6 cellular contexts compared by ENCODE assay signal in the genomic region with DNA sequence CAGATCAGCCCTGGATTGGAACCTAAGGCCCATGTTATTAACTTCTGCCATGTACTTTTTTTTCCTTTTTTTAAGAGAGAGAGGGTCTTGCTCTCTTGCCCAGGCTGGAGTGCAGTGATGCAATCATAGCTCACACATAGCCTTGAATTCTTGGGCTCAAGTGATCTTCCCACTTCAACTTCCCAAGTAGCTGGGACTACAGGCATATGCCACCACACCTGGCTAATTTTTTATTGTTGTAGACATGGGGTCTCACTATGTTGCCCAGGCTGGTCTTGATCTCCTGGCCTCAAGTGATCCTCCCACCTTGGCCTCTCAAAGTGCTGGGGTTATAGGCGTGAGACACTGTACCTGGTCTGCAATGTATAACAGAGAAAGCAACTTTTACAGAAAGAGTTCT.
DNase-seq lines count a peak whose midpoint lies in the region; ATAC-seq and TF ChIP-seq lines count a peak whose summit lies in the region.
"Not testable (repeated sequence)": the region's sequence is repeated elsewhere in the genome, so short reads cannot be mapped to it uniquely, and the experiment has no call there.

No MANE protein-coding gene starts in this region.

- H3K4me3 ChIP-seq in HEK293 (ENCODE audit: low read depth, low read length) = not testable (repeated sequence)

- TF ChIP-seq CTCF in CD4-positive, alpha-beta T cell (IDR thresholded peaks at IDR 0.05); HEK293 (tag by site-specific recombination; IDR thresholded peaks at IDR 0.05); natural killer cell (IDR thresholded peaks at IDR 0.05): not testable (repeated sequence)

- H3K27me3 Mint-ChIP-seq in CD4-positive, alpha-beta T cell; T-helper 2 cell treated with Interferon-gamma antibody and Interleukin-4, amounts not matched to agents 5 μg/mL and 100 μg/mL, for 36 hours (ENCODE audit: low read depth); activated T-helper 17 cell treated with anti-CD3 and anti-CD28 coated beads, Interleukin-2, amount 50 U/mL, for 72 hours; immature natural killer cell (ENCODE audit: low read depth in 3 of 3); natural killer cell (ENCODE audit: low read depth in 2 of 2): not testable (repeated sequence)

- peak overlapping the region; percentile 15 for H3K27ac Mint-ChIP-seq in CD4-positive, alpha-beta T cell
- peak overlapping the region; percentile 20 for H3K27ac Mint-ChIP-seq in T-helper 2 cell treated with Interferon-gamma antibody and Interleukin-4, amounts not matched to agents 5 μg/mL and 100 μg/mL, for 36 hours
- peak overlapping the region; percentile 16 for H3K27ac Mint-ChIP-seq in activated T-helper 17 cell treated with anti-CD3 and anti-CD28 coated beads, Interleukin-2, amount 50 U/mL, for 72 hours
- H3K27ac Mint-ChIP-seq in immature natural killer cell = peak overlapping the region in 4 of 6 donors; percentile 55 to 62 (median 60)
- peak overlapping the region; percentile 43 to 75 for H3K27ac Mint-ChIP-seq in natural killer cell

- H3K27me3 ChIP-seq in CD4-positive, alpha-beta T cell (ENCODE audit: control insufficient read depth, insufficient read depth, low read length) = not testable (repeated sequence)

- H3K4me1 ChIP-seq in HEK293 (ENCODE audit: control insufficient read depth, insufficient read depth, low read length) = not testable (repeated sequence)

- POLR2A ChIA-PET in CD4-positive, alpha-beta T cell (lab: Charles Lee); HEK293 (lab: Yijun Ruan, JAX): not testable (repeated sequence)

- not testable (repeated sequence) for H3K9me3 Mint-ChIP-seq in CD4-positive, alpha-beta T cell; T-helper 2 cell treated with Interferon-gamma antibody and Interleukin-4, amounts not matched to agents 5 μg/mL and 100 μg/mL, for 36 hours; activated T-helper 17 cell treated with anti-CD3 and anti-CD28 coated beads, Interleukin-2, amount 50 U/mL, for 72 hours; immature natural killer cell; natural killer cell

- not testable (repeated sequence) for DNase-seq in CD4-positive, alpha-beta T cell; T-helper 2 cell treated with Interferon-gamma antibody and Interleukin-4, amounts not matched to agents 5 μg/mL and 100 μg/mL, for 36 hours (ENCODE audit: low spot score); immature natural killer cell; natural killer cell

- H3K4me3 Mint-ChIP-seq in CD4-positive, alpha-beta T cell; T-helper 2 cell treated with Interferon-gamma antibody and Interleukin-4, amounts not matched to agents 5 μg/mL and 100 μg/mL, for 36 hours; activated T-helper 17 cell treated with anti-CD3 and anti-CD28 coated beads, Interleukin-2, amount 50 U/mL, for 72 hours; immature natural killer cell; natural killer cell: not testable (repeated sequence)

- intact Hi-C loops in CD4-positive, alpha-beta T cell (cut with DNase I, micrococcal nuclease) = loop anchor here in 1 of 2 experiments (10.0 kb wide), 1 partner anchor 355 kb away; a partner anchor contains a TSS
- intact Hi-C loops in natural killer cell (cut with micrococcal nuclease) = not testable (repeated sequence)

- not testable (repeated sequence) for H3K27ac ChIP-seq in CD4-positive, alpha-beta T cell (ENCODE audit: low read depth, low read length); HEK293 (ENCODE audit: extremely low read depth, low read depth, low read length)

- not testable (repeated sequence) for ATAC-seq in CD4-positive, alpha-beta T cell (ENCODE audit: poor library complexity); activated T-helper 17 cell treated with anti-CD3 and anti-CD28 coated beads, Interleukin-2, amount 50 U/mL, for 72 hours (replicated peaks); natural killer cell

- H3K36me3 Mint-ChIP-seq in CD4-positive, alpha-beta T cell (ENCODE audit: low read depth) = peaks cover 41% of the 10 kb centered on the region
- peaks cover 16% of the 10 kb centered on the region for H3K36me3 Mint-ChIP-seq in T-helper 2 cell treated with Interferon-gamma antibody and Interleukin-4, amounts not matched to agents 5 μg/mL and 100 μg/mL, for 36 hours (ENCODE audit: low read depth)
- not testable (repeated sequence) for H3K36me3 Mint-ChIP-seq in activated T-helper 17 cell treated with anti-CD3 and anti-CD28 coated beads, Interleukin-2, amount 50 U/mL, for 72 hours (ENCODE audit: low read depth); natural killer cell
- H3K36me3 Mint-ChIP-seq in immature natural killer cell = peaks cover 9 to 11% (median 10%) of the 10 kb centered on the region in 3 donors

- not testable (repeated sequence) for H3K36me3 ChIP-seq in HEK293 (ENCODE audit: control insufficient read depth in 2 of 2, insufficient read depth in 1 of 2, low read length in 2 of 2)

- H3K4me1 Mint-ChIP-seq in CD4-positive, alpha-beta T cell (ENCODE audit: low read depth) = peaks cover 57% of the 10 kb centered on the region
- H3K4me1 Mint-ChIP-seq in T-helper 2 cell treated with Interferon-gamma antibody and Interleukin-4, amounts not matched to agents 5 μg/mL and 100 μg/mL, for 36 hours (ENCODE audit: low read depth) = peaks cover 16% of the 10 kb centered on the region
- H3K4me1 Mint-ChIP-seq in activated T-helper 17 cell treated with anti-CD3 and anti-CD28 coated beads, Interleukin-2, amount 50 U/mL, for 72 hours = peaks cover 35% of the 10 kb centered on the region
- H3K4me1 Mint-ChIP-seq in immature natural killer cell (peaks cover 63 to 75% of the 10 kb centered on the region in 2 donors), natural killer cell (peaks cover 56 to 80% of the 10 kb centered on the region in 2 donors)

- CTCF ChIA-PET in CD4-positive, alpha-beta T cell (lab: Charles Lee) = not testable (repeated sequence)
- CTCF ChIA-PET in HEK293 (lab: Yijun Ruan, JAX) = interaction anchor here (0.6 kb wide), 1 partner anchor 476 kb away, joined by 4 read pairs; no protein-coding TSS in a partner anchor

- not testable (repeated sequence) for H3K9me3 ChIP-seq in CD4-positive, alpha-beta T cell (ENCODE audit: control insufficient read depth, low read length); HEK293 (ENCODE audit: control insufficient read depth, insufficient read depth, low read depth, low read length)

TF ChIP-seq in HEK293, 187 proteins besides CTCF, POLR2A, EP300 and RAD21:
- TF ChIP-seq ZNF121 (tag by site-specific recombination; IDR thresholded peaks at IDR 0.05) = peak; percentile 61; the same call in 1 of the 2 replicates
